Comparison of ENCODE assay signal across 17 cellular contexts in genomic region chr22:33986167-33986771, GRCh38.
A peak's percentile ranks its signal among the peaks of the same experiment; 100 is the strongest.
DNase-seq lines count a peak whose midpoint lies in the region; ATAC-seq and TF ChIP-seq lines count a peak whose summit lies in the region.
"Had no signal": no experiment of that assay in that cellular context is flagged by ENCODE, and none has a peak within 500 bp of the region (broad histone marks: within the 10 kb centered on the region; RNA-seq: fewer than 3 reads in every experiment).

No MANE protein-coding gene starts in this region.

- no peaks in the 10 kb centered on the region for H3K9me3 ChIP-seq in OCI-LY7 (ENCODE audit: low read length)
- H3K9me3 ChIP-seq: Peyer's patch had no signal

- no peak overlapping the region for H3K4me3 Mint-ChIP-seq in memory B cell
- H3K4me3 Mint-ChIP-seq in T-helper 2 cell treated with Interferon-gamma antibody and Interleukin-4, amounts not matched to agents 5 μg/mL and 100 μg/mL, for 36 hours = no peak overlapping the region
- no peak overlapping the region for H3K4me3 Mint-ChIP-seq in activated naive CD8-positive, alpha-beta T cell treated with anti-CD3 and anti-CD28 coated beads, Interleukin-2, amount 50 U/mL, for 24 hours
- H3K4me3 Mint-ChIP-seq: T-helper 1 cell treated with Interleukin-12 subunit alpha and Interleukin-12 subunit beta and Interleukin-4 antibody, amounts not matched to agents 30 μg/mL and 1 μg/mL, for 36 hours had no signal

- no TSS peak for BruUV-seq in OCI-LY7 (replicated peaks; lab: Mats Ljungman, UMichigan)

- peaks cover 7% of the 10 kb centered on the region for H3K4me1 ChIP-seq in OCI-LY7 (ENCODE audit: insufficient read depth, low read length, poor library complexity, severe bottlenecking)
- H3K4me1 ChIP-seq: Peyer's patch had no signal

- no peak overlapping the region for H3K4me2 ChIP-seq in OCI-LY7 (ENCODE audit: low read length)

- CTCF ChIA-PET in OCI-LY7 (lab: Charles Lee; ENCODE audit: unreplicated experiment) = no interaction called here

- DNase-seq in GM12864 (ENCODE audit: low read depth) = peak; percentile 26
- DNase-seq in GM20000 (ENCODE audit: low spot score) = peak; percentile 20
- peak; percentile 30 for DNase-seq in OCI-LY7 (ENCODE audit: low spot score)
- DNase-seq in memory B cell (ENCODE audit: low spot score in 2 of 2) = no peak
- no peak for DNase-seq in anterior cingulate cortex (lab: John Stamatoyannopoulos, UW)
- DNase-seq in NCI-H1417 (lab: John Stamatoyannopoulos, UW) = no peak
- DNase-seq in T-helper 2 cell treated with Interferon-gamma antibody and Interleukin-4, amounts not matched to agents 5 μg/mL and 100 μg/mL, for 36 hours (ENCODE audit: low spot score) = no peak
- DNase-seq in activated naive CD8-positive, alpha-beta T cell treated with anti-CD3 and anti-CD28 coated beads, Interleukin-2, amount 50 U/mL, for 24 hours = no peak
- DNase-seq: DMS153, EL, HCEC 1CT, NCI-H146, NCI-H69, Peyer's patch, SHP77 had no signal

- POLR2A ChIA-PET in OCI-LY7 (lab: Charles Lee) = no interaction called here

- no peaks in the 10 kb centered on the region for H3K36me3 Mint-ChIP-seq in memory B cell
- H3K36me3 Mint-ChIP-seq in T-helper 2 cell treated with Interferon-gamma antibody and Interleukin-4, amounts not matched to agents 5 μg/mL and 100 μg/mL, for 36 hours (ENCODE audit: low read depth) = no peaks in the 10 kb centered on the region
- no peaks in the 10 kb centered on the region for H3K36me3 Mint-ChIP-seq in activated naive CD8-positive, alpha-beta T cell treated with anti-CD3 and anti-CD28 coated beads, Interleukin-2, amount 50 U/mL, for 24 hours (ENCODE audit: low read depth)

- H2AFZ ChIP-seq in OCI-LY7 (ENCODE audit: low read length) = no peak overlapping the region

- no peaks in the 10 kb centered on the region for H3K36me3 ChIP-seq in OCI-LY7 (ENCODE audit: insufficient read depth, low read length)
- H3K36me3 ChIP-seq: Peyer's patch had no signal

- intact Hi-C loops in OCI-LY7 (cut with micrococcal nuclease; ENCODE audit: unreplicated experiment) = no loop called here

- no peak overlapping the region for H3K27ac ChIP-seq in OCI-LY7 (ENCODE audit: low read depth, low read length, poor library complexity, severe bottlenecking)
- H3K27ac ChIP-seq: C4-2B, Peyer's patch had no signal

- H4K20me1 ChIP-seq in OCI-LY7 (ENCODE audit: insufficient read depth, low read length) = no peaks in the 10 kb centered on the region

- no peaks in the 10 kb centered on the region for H3K79me2 ChIP-seq in OCI-LY7 (ENCODE audit: insufficient read depth, low read depth, low read length)

- H3K9me2 ChIP-seq in OCI-LY7 (ENCODE audit: insufficient read depth, low read length) = no peaks in the 10 kb centered on the region

- no peaks in the 10 kb centered on the region for H3K9me3 Mint-ChIP-seq in memory B cell
- H3K9me3 Mint-ChIP-seq in T-helper 2 cell treated with Interferon-gamma antibody and Interleukin-4, amounts not matched to agents 5 μg/mL and 100 μg/mL, for 36 hours = peaks cover 14% of the 10 kb centered on the region
- no peaks in the 10 kb centered on the region for H3K9me3 Mint-ChIP-seq in activated naive CD8-positive, alpha-beta T cell treated with anti-CD3 and anti-CD28 coated beads, Interleukin-2, amount 50 U/mL, for 24 hours

- peaks cover under 1% of the 10 kb centered on the region for H3K4me1 Mint-ChIP-seq in memory B cell
- no peaks in the 10 kb centered on the region for H3K4me1 Mint-ChIP-seq in T-helper 2 cell treated with Interferon-gamma antibody and Interleukin-4, amounts not matched to agents 5 μg/mL and 100 μg/mL, for 36 hours (ENCODE audit: low read depth)
- no peaks in the 10 kb centered on the region for H3K4me1 Mint-ChIP-seq in activated naive CD8-positive, alpha-beta T cell treated with anti-CD3 and anti-CD28 coated beads, Interleukin-2, amount 50 U/mL, for 24 hours

- H3K27ac Mint-ChIP-seq in memory B cell = no peak overlapping the region
- H3K27ac Mint-ChIP-seq in T-helper 2 cell treated with Interferon-gamma antibody and Interleukin-4, amounts not matched to agents 5 μg/mL and 100 μg/mL, for 36 hours = no peak overlapping the region
- H3K27ac Mint-ChIP-seq in activated naive CD8-positive, alpha-beta T cell treated with anti-CD3 and anti-CD28 coated beads, Interleukin-2, amount 50 U/mL, for 24 hours = no peak overlapping the region
- H3K27ac Mint-ChIP-seq: T-helper 1 cell treated with Interleukin-12 subunit alpha and Interleukin-12 subunit beta and Interleukin-4 antibody, amounts not matched to agents 30 μg/mL and 1 μg/mL, for 36 hours had no signal

- peaks cover 13% of the 10 kb centered on the region for H3K27me3 Mint-ChIP-seq in memory B cell
- no peaks in the 10 kb centered on the region for H3K27me3 Mint-ChIP-seq in T-helper 2 cell treated with Interferon-gamma antibody and Interleukin-4, amounts not matched to agents 5 μg/mL and 100 μg/mL, for 36 hours (ENCODE audit: low read depth)
- H3K27me3 Mint-ChIP-seq in activated naive CD8-positive, alpha-beta T cell treated with anti-CD3 and anti-CD28 coated beads, Interleukin-2, amount 50 U/mL, for 24 hours = peaks cover 2% of the 10 kb centered on the region

- TF ChIP-seq CTCF in GM12864 (IDR thresholded peaks at IDR 0.05; ENCODE audit: low read depth, low read length, missing control alignments) = no peak
- no peak for TF ChIP-seq CTCF in GM20000 (IDR thresholded peaks at IDR 0.05; ENCODE audit: extremely low read depth, missing control alignments)
- TF ChIP-seq CTCF in OCI-LY7 (conservative IDR thresholded peaks at IDR 0.05; ENCODE audit: low read length) = no peak

- peak; percentile 46 for ATAC-seq in memory B cell (ENCODE audit: low read depth)
- no peak for ATAC-seq in activated naive CD8-positive, alpha-beta T cell treated with anti-CD3 and anti-CD28 coated beads, Interleukin-2, amount 50 U/mL, for 24 hours

- H3K4me3 ChIP-seq in GM12864 (ENCODE audit: low read depth, low read length) (no peak overlapping the region), OCI-LY7 (ENCODE audit: low read depth, low read length, poor library complexity, severe bottlenecking) (no peak overlapping the region)
- H3K4me3 ChIP-seq: Peyer's patch had no signal

Comparison
In these comparisons a context has a peak if more than half of its experiments do, and no peak if none do; other contexts are left out.
1. DNase-seq: peak in GM12864 (single experiment), GM20000 (single experiment) and OCI-LY7 (single experiment); none in memory B cell (0 of 2), anterior cingulate cortex (0 of 58), NCI-H1417 (0 of 3), T-helper 2 cell treated with Interferon-gamma antibody and Interleukin-4, amounts not matched to agents 5 μg/mL and 100 μg/mL, for 36 hours (single experiment) and activated naive CD8-positive, alpha-beta T cell treated with anti-CD3 and anti-CD28 coated beads, Interleukin-2, amount 50 U/mL, for 24 hours (single experiment).